Comparison of ENCODE assay signal across 8 cellular contexts in the genomic region with DNA sequence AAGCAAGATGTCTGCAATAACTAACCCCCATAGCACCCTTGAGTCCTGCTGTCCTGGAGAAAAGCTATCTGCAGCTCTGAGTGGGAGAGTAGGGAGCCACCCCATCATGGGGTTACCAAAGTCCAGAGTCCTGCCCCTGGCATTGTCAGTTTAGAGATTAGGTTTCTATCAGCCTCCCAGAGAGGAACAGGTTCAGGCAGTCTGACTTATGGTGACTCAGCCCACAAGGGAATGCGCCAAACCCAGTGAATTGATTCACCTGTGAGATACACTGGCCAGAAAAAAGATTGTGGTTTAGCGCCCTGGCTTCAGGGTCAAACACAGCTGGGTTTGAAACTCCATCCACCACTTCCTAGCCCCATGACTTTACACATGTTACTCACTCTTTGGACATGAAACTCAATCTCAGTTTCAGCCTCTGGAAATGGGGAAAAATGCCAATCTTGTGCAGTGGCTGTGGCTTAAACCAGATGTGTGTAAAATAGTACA.
A peak's percentile ranks its signal among the peaks of the same experiment; 100 is the strongest.
DNase-seq lines count a peak whose midpoint lies in the region; ATAC-seq and TF ChIP-seq lines count a peak whose summit lies in the region.

No MANE protein-coding gene starts in this region.

- no peaks in the 10 kb centered on the region for H4K20me1 ChIP-seq in Karpas-422 (ENCODE audit: insufficient read depth, low read depth, low read length)

- no peak overlapping the region for H2AFZ ChIP-seq in Karpas-422 (ENCODE audit: low read length)

- intact Hi-C loops in transverse colon (cut with DNase I; ENCODE audit: low total_unique reads): no loop called here

- no peak overlapping the region for H3K4me3 ChIP-seq in Peyer's patch
- no peak overlapping the region for H3K4me3 ChIP-seq in fibroblast of villous mesenchyme (ENCODE audit: low read depth, low read length)
- H3K4me3 ChIP-seq in transverse colon: no peak overlapping the region
- H3K4me3 ChIP-seq in Karpas-422 (ENCODE audit: low read length): no peak overlapping the region

- in situ Hi-C loops in transverse colon (cut with MboI; ENCODE audit: low pct_ligation_motif_present in 1 of 4, low pct_unique_long_range_greater_than_20kb in 1 of 4, low sequenced_read_pairs in 3 of 4): no loop called here

- 27 to 80% methylated on average over 2 of the region's 2 CpGs for WGBS in transverse colon (ENCODE audit: low coverage in 1 of 2), 2 donors

- H3K27me3 ChIP-seq in Peyer's patch: no peaks in the 10 kb centered on the region
- peaks cover 2% of the 10 kb centered on the region for H3K27me3 ChIP-seq in transverse colon
- H3K27me3 ChIP-seq in Karpas-422 (ENCODE audit: low read length): no peaks in the 10 kb centered on the region

- ATAC-seq in HG02610 (IDR thresholded peaks at IDR 0.05; ENCODE audit: unreplicated experiment): peak; percentile 69

- no peaks in the 10 kb centered on the region for H3K36me3 ChIP-seq in Peyer's patch
- H3K36me3 ChIP-seq in transverse colon: no peaks in the 10 kb centered on the region
- no peaks in the 10 kb centered on the region for H3K36me3 ChIP-seq in Karpas-422 (ENCODE audit: insufficient read depth, low read length)

- no peak overlapping the region for H3K9ac ChIP-seq in Karpas-422 (ENCODE audit: low read length)

- TF ChIP-seq POLR2A in Peyer's patch (IDR thresholded peaks at IDR 0.05) (no peak), transverse colon (IDR thresholded peaks at IDR 0.05) (no peak)

- H3K9me3 ChIP-seq in Peyer's patch: no peaks in the 10 kb centered on the region
- H3K9me3 ChIP-seq in transverse colon: no peaks in the 10 kb centered on the region
- H3K9me3 ChIP-seq in Karpas-422 (ENCODE audit: low read length): no peaks in the 10 kb centered on the region

- TF ChIP-seq CTCF in Peyer's patch (IDR thresholded peaks at IDR 0.05) (no peak), fibroblast of villous mesenchyme (IDR thresholded peaks at IDR 0.05; ENCODE audit: insufficient read depth, low read depth, low read length) (no peak), transverse colon (IDR thresholded peaks at IDR 0.05) (no peak)

- no peaks in the 10 kb centered on the region for H3K9me2 ChIP-seq in Karpas-422 (replicated peaks; ENCODE audit: insufficient read depth, low read length)

- H3K27ac ChIP-seq in Peyer's patch: peak overlapping the region in 3 of 4 donors; percentile 55 to 80 (median 61)
- H3K27ac ChIP-seq in transverse colon: peak overlapping the region; percentile 70 to 79 (median 76)
- no peak overlapping the region for H3K27ac ChIP-seq in Karpas-422 (ENCODE audit: low read length)

- peak; percentile 12 for TF ChIP-seq EP300 in transverse colon (IDR thresholded peaks at IDR 0.05; ENCODE audit: low read depth)

- peaks cover 0 to 19% (median 7%) of the 10 kb centered on the region in 4 donors for H3K4me1 ChIP-seq in Peyer's patch
- peaks cover 3 to 40% (median 21%) of the 10 kb centered on the region in 4 donors for H3K4me1 ChIP-seq in transverse colon
- H3K4me1 ChIP-seq in Karpas-422 (ENCODE audit: low read length): peaks cover 6% of the 10 kb centered on the region

- no peaks in the 10 kb centered on the region for H3K79me2 ChIP-seq in Karpas-422 (ENCODE audit: low read length)

- DNase-seq in NCI-H748 (lab: John Stamatoyannopoulos, UW; ENCODE audit: unreplicated experiment): peak; percentile 30
- DNase-seq in NCI-H748 treated with DMSO at 0.1 percent for 48 hours (lab: John Stamatoyannopoulos, UW): no peak
- peak in 2 of 3 donors; percentile 71 to 88 for DNase-seq in Peyer's patch
- DNase-seq in fibroblast of villous mesenchyme (ENCODE audit: low read depth): peak; percentile 87
- peak; percentile 80 for DNase-seq in transverse colon
- no peak for DNase-seq in NCI-H128 (lab: John Stamatoyannopoulos, UW; ENCODE audit: unreplicated experiment)
- no peak for DNase-seq in Karpas-422

- H3K4me2 ChIP-seq in Karpas-422 (ENCODE audit: low read depth, low read length, poor library complexity, severe bottlenecking): no peak overlapping the region

Comparison
In these comparisons a context has a peak if more than half of its experiments do, and no peak if none do; other contexts are left out.
1. DNase-seq: peak in NCI-H748 (single experiment), Peyer's patch (2 of 3), fibroblast of villous mesenchyme (single experiment) and transverse colon (single experiment); none in NCI-H748 treated with DMSO at 0.1 percent for 48 hours (single experiment), NCI-H128 (single experiment) and Karpas-422 (single experiment).